Comparison of ENCODE assay signal across 16 cellular contexts in the genomic region with DNA sequence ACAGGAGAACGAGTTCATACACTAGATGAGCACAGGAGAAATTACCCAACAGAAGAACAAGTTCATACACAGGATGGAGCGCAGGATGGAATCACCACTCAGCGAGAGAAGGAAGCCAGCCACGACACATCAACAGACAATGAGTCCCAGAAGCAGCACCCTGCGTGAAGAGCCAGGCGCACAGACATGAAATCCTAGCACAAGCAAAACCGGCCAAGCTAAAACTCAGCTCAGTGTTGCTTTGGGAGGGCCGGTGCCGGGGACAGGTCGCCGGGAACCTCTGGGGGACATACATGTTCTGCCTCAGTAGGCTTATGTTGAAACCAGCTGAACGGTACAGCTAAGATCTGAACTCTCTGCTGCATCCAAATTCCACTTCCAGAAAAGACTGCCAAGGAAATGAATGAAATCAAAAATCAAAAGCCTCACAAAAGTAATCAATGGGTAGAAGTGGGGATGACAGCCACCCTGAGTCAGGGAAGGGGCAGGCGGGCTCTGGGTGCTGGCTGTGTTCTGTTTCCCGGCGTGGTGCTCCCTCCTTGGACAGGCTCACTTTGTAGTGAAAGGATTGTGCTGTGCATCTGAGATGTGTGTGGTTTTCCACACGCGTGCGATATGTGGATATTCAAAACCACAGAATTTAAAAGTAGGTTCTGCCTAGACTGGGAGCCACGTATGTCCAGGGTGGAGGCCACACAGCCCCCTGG.
"Had no signal": no experiment of that assay in that cellular context is flagged by ENCODE, and none has a peak within 500 bp of the region (broad histone marks: within the 10 kb centered on the region; RNA-seq: fewer than 3 reads in every experiment).

No MANE protein-coding gene starts in this region.

- H3K36me3 ChIP-seq: esophagus squamous epithelium, gastrocnemius medialis, lower lobe of right lung, neural progenitor cell, prostate gland, tibial artery had no signal

- H3K4me1 ChIP-seq: esophagus squamous epithelium, gastrocnemius medialis, lower lobe of right lung, prostate gland, tibial artery had no signal

- H3K27me3 ChIP-seq: neural progenitor cell had no signal

- DNase-seq: activated gamma-delta T cell; activated T-cell treated with anti-CD3 and anti-CD28 coated beads, Interleukin-2, amount 50 U/mL, for 72 hours; central memory CD4-positive, alpha-beta T cell; effector memory CD8-positive, alpha-beta T cell; esophagus squamous epithelium; gastrocnemius medialis; lower lobe of right lung; mesendoderm; naive B cell; stimulated activated CD4-positive, alpha-beta T cell treated with anti-CD3 and anti-CD28 coated beads, Interleukin-12 subunit alpha, Interleukin-12 subunit beta, amount 100 ng/mL, for 4 hours; stimulated activated CD4-positive, alpha-beta T cell treated with anti-CD3 and anti-CD28 coated beads, Interleukin-4, amount 100 ng/mL, for 4 hours; T1000 had no signal

- H3K9ac ChIP-seq: neural progenitor cell had no signal

- H3K27ac ChIP-seq: esophagus squamous epithelium, gastrocnemius medialis, lower lobe of right lung, neural progenitor cell, prostate gland, tibial artery had no signal

- H3K9me3 ChIP-seq: esophagus squamous epithelium, gastrocnemius medialis, lower lobe of right lung, prostate gland, tibial artery had no signal

- H2AFZ ChIP-seq: neural progenitor cell had no signal

- H3K4me3 ChIP-seq: esophagus squamous epithelium, gastrocnemius medialis, lower lobe of right lung, neural progenitor cell, prostate gland, tibial artery had no signal

- ATAC-seq: activated T-cell treated with anti-CD3 and anti-CD28 coated beads, Interleukin-2, amount 50 U/mL, for 72 hours; effector memory CD8-positive, alpha-beta T cell; gastrocnemius medialis; lower lobe of right lung; WTC11 had no signal
